In the genomic region with DNA sequence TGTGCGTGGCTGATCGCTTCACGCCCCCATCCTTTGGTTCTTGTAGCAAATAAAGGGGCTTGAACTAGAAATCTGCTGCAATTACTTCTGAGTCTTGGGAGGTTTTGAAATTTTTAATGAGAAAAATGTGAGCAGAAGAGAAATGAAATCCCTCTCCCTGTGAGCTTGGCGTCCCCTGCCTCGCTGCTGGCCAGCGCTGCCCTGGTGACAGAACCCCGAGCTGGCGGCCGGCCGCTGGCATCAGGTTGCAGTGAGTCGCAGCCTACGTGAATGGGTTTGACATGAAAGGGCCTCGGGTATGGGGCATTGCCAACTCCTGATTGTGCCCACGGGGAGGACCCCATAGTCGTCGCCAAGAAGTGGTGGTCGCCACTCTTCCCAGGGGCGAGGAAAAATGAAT, we compare ENCODE assay signal across 30 cellular contexts.
"Had no signal": no experiment of that assay in that cellular context is flagged by ENCODE, and none has a peak within 500 bp of the region (broad histone marks: within the 10 kb centered on the region; RNA-seq: fewer than 3 reads in every experiment).

No MANE protein-coding gene starts in this region.

- H3K4me1 Mint-ChIP-seq: activated CD4-positive, alpha-beta T cell treated with anti-CD3 and anti-CD28 coated beads for 36 hours; activated CD4-positive, alpha-beta T cell treated with anti-CD3 and anti-CD28 coated beads, Interleukin-2, amount 10 ng/mL, durations not matched to agents 24 days and 14 days; activated naive CD4-positive, alpha-beta T cell treated with anti-CD3 and anti-CD28 coated beads, Interleukin-2, amount 50 U/mL, for 24 hours; activated naive CD8-positive, alpha-beta T cell treated with anti-CD3 and anti-CD28 coated beads for 36 hours; activated naive CD8-positive, alpha-beta T cell treated with anti-CD3 and anti-CD28 coated beads, Interleukin-2, amount 50 U/mL, for 24 hours had no signal

- H3K27ac Mint-ChIP-seq: activated CD4-positive, alpha-beta memory T cell treated with anti-CD3 and anti-CD28 coated beads for 36 hours; activated CD4-positive, alpha-beta T cell treated with anti-CD3 and anti-CD28 coated beads for 36 hours; activated CD4-positive, alpha-beta T cell treated with anti-CD3 and anti-CD28 coated beads, Interleukin-2, amount 10 ng/mL, durations not matched to agents 24 days and 14 days; activated CD8-positive, alpha-beta T cell treated with anti-CD3 and anti-CD28 coated beads, Interleukin-2, amount 10 ng/mL, durations not matched to agents 7 days and 5 days; activated naive CD4-positive, alpha-beta T cell treated with anti-CD3 and anti-CD28 coated beads for 36 hours; activated naive CD4-positive, alpha-beta T cell treated with anti-CD3 and anti-CD28 coated beads, Interleukin-2, amount 50 U/mL, for 24 hours; activated naive CD8-positive, alpha-beta T cell treated with anti-CD3 and anti-CD28 coated beads for 36 hours; activated naive CD8-positive, alpha-beta T cell treated with anti-CD3 and anti-CD28 coated beads, Interleukin-2, amount 50 U/mL, for 24 hours; activated T-helper 1 cell treated with anti-CD3 and anti-CD28 coated beads, Interleukin-12 subunit alpha, Interleukin-12 subunit beta, Interleukin-2, Interleukin-4 antibody, amounts not matched to agents 30 ng/mL and 10 ng/mL and 1 ng/mL, durations not matched to agents 14 hours and 24 hours and 36 hours; activated T-helper 2 cell treated with anti-CD3 and anti-CD28 coated beads, Interferon-gamma antibody, Interleukin-2, Interleukin-4, amounts not matched to agents 10 μg/mL and 5 μg/mL and 100 μg/mL, durations not matched to agents 14 hours and 24 hours and 36 hours; dendritic cell treated with granulocyte-macrophage colony-stimulating factor and Interleukin-4, amounts not matched to agents 40 ng/mL and 50 ng/mL, for 4 days; endodermal cell; T-helper 17 cell; T-helper 2 cell treated with Interferon-gamma antibody and Interleukin-4, amounts not matched to agents 5 μg/mL and 100 μg/mL, for 36 hours had no signal

- ATAC-seq: activated CD4-positive, alpha-beta T cell treated with anti-CD3 and anti-CD28 coated beads for 36 hours; activated CD8-positive, alpha-beta T cell treated with anti-CD3 and anti-CD28 coated beads, Interleukin-2, amount 10 ng/mL, durations not matched to agents 7 days and 5 days; activated naive CD8-positive, alpha-beta T cell treated with anti-CD3 and anti-CD28 coated beads, Interleukin-2, amount 50 U/mL, for 24 hours; esophagus mucosa; gastroesophageal sphincter; heart right ventricle; T-helper 17 cell had no signal

- DNase-seq: activated CD4-positive, alpha-beta memory T cell treated with anti-CD3 and anti-CD28 coated beads for 36 hours; activated CD4-positive, alpha-beta T cell treated with anti-CD3 and anti-CD28 coated beads for 36 hours; activated CD4-positive, alpha-beta T cell treated with anti-CD3 and anti-CD28 coated beads, Interleukin-2, amount 10 ng/mL, durations not matched to agents 24 days and 14 days; activated CD4-positive, CD25-positive, alpha-beta regulatory T cell; activated CD4-positive, CD25-positive, alpha-beta regulatory T cell treated with anti-CD3 and anti-CD28 coated beads, Interleukin-2, amount 50 U/mL, for 72 hours; activated CD8-positive, alpha-beta T cell treated with anti-CD3 and anti-CD28 coated beads, Interleukin-2, amount 10 ng/mL, durations not matched to agents 7 days and 5 days; activated effector memory CD4-positive, alpha-beta T cell treated with anti-CD3 and anti-CD28 coated beads, Interleukin-2, amount 50 U/mL, for 16 hours; activated naive CD4-positive, alpha-beta T cell treated with anti-CD3 and anti-CD28 coated beads for 36 hours; activated naive CD8-positive, alpha-beta T cell treated with anti-CD3 and anti-CD28 coated beads for 36 hours; activated naive CD8-positive, alpha-beta T cell treated with anti-CD3 and anti-CD28 coated beads, Interleukin-2, amount 50 U/mL, for 24 hours; activated T-cell treated with anti-CD3 and anti-CD28 coated beads, Interleukin-2, amount 50 U/mL, for 1 hour; activated T-cell treated with anti-CD3 and anti-CD28 coated beads, Interleukin-2, amount 50 U/mL, for 48 hours; brain microvascular endothelial cell; dorsolateral prefrontal cortex; effector memory CD4-positive, alpha-beta T cell; endodermal cell; foreskin melanocyte; heart right ventricle; T-helper 1 cell; T-helper 17 cell; T1000 had no signal

- H3K36me3 ChIP-seq: brain microvascular endothelial cell, gastroesophageal sphincter, heart right ventricle had no signal

- H3K27ac ChIP-seq: brain microvascular endothelial cell, coronary artery, dorsolateral prefrontal cortex, gastroesophageal sphincter, heart right ventricle had no signal

- H3K4me3 ChIP-seq: coronary artery, dorsolateral prefrontal cortex, gastroesophageal sphincter, heart right ventricle had no signal

- H3K9me3 ChIP-seq: gastroesophageal sphincter, heart right ventricle had no signal

- H3K4me1 ChIP-seq: gastroesophageal sphincter had no signal

- H3K4me3 Mint-ChIP-seq: activated CD4-positive, alpha-beta memory T cell treated with anti-CD3 and anti-CD28 coated beads for 36 hours; activated CD4-positive, alpha-beta T cell treated with anti-CD3 and anti-CD28 coated beads for 36 hours; activated CD4-positive, alpha-beta T cell treated with anti-CD3 and anti-CD28 coated beads, Interleukin-2, amount 10 ng/mL, durations not matched to agents 24 days and 14 days; activated CD8-positive, alpha-beta T cell treated with anti-CD3 and anti-CD28 coated beads, Interleukin-2, amount 10 ng/mL, durations not matched to agents 7 days and 5 days; activated naive CD4-positive, alpha-beta T cell treated with anti-CD3 and anti-CD28 coated beads for 36 hours; activated naive CD4-positive, alpha-beta T cell treated with anti-CD3 and anti-CD28 coated beads, Interleukin-2, amount 50 U/mL, for 24 hours; activated naive CD8-positive, alpha-beta T cell treated with anti-CD3 and anti-CD28 coated beads for 36 hours; activated naive CD8-positive, alpha-beta T cell treated with anti-CD3 and anti-CD28 coated beads, Interleukin-2, amount 50 U/mL, for 24 hours; activated T-helper 1 cell treated with anti-CD3 and anti-CD28 coated beads, Interleukin-12 subunit alpha, Interleukin-12 subunit beta, Interleukin-2, Interleukin-4 antibody, amounts not matched to agents 30 ng/mL and 10 ng/mL and 1 ng/mL, durations not matched to agents 14 hours and 24 hours and 36 hours; central memory CD8-positive, alpha-beta T cell; dendritic cell treated with granulocyte-macrophage colony-stimulating factor and Interleukin-4, amounts not matched to agents 40 ng/mL and 50 ng/mL, for 4 days; endodermal cell; T-helper 17 cell; T-helper 2 cell treated with Interferon-gamma antibody and Interleukin-4, amounts not matched to agents 5 μg/mL and 100 μg/mL, for 36 hours had no signal

- H3K36me3 Mint-ChIP-seq: activated CD4-positive, alpha-beta memory T cell treated with anti-CD3 and anti-CD28 coated beads for 36 hours; activated naive CD4-positive, alpha-beta T cell treated with anti-CD3 and anti-CD28 coated beads, Interleukin-2, amount 50 U/mL, for 24 hours; activated naive CD8-positive, alpha-beta T cell treated with anti-CD3 and anti-CD28 coated beads for 36 hours had no signal

- H3K27me3 ChIP-seq: brain microvascular endothelial cell had no signal

- H3K27me3 Mint-ChIP-seq: activated CD4-positive, alpha-beta T cell treated with anti-CD3 and anti-CD28 coated beads for 36 hours; activated CD4-positive, alpha-beta T cell treated with anti-CD3 and anti-CD28 coated beads, Interleukin-2, amount 10 ng/mL, durations not matched to agents 24 days and 14 days; dendritic cell treated with granulocyte-macrophage colony-stimulating factor and Interleukin-4, amounts not matched to agents 40 ng/mL and 50 ng/mL, for 4 days had no signal

- H3K9me3 Mint-ChIP-seq: activated CD4-positive, alpha-beta memory T cell treated with anti-CD3 and anti-CD28 coated beads for 36 hours; activated CD4-positive, alpha-beta T cell treated with anti-CD3 and anti-CD28 coated beads, Interleukin-2, amount 10 ng/mL, durations not matched to agents 24 days and 14 days; activated naive CD4-positive, alpha-beta T cell treated with anti-CD3 and anti-CD28 coated beads for 36 hours; activated naive CD4-positive, alpha-beta T cell treated with anti-CD3 and anti-CD28 coated beads, Interleukin-2, amount 50 U/mL, for 24 hours; activated naive CD8-positive, alpha-beta T cell treated with anti-CD3 and anti-CD28 coated beads for 36 hours; activated naive CD8-positive, alpha-beta T cell treated with anti-CD3 and anti-CD28 coated beads, Interleukin-2, amount 50 U/mL, for 24 hours; activated T-helper 1 cell treated with anti-CD3 and anti-CD28 coated beads, Interleukin-12 subunit alpha, Interleukin-12 subunit beta, Interleukin-2, Interleukin-4 antibody, amounts not matched to agents 30 ng/mL and 10 ng/mL and 1 ng/mL, durations not matched to agents 14 hours and 24 hours and 36 hours; activated T-helper 2 cell treated with anti-CD3 and anti-CD28 coated beads, Interferon-gamma antibody, Interleukin-2, Interleukin-4, amounts not matched to agents 10 μg/mL and 5 μg/mL and 100 μg/mL, durations not matched to agents 14 hours and 24 hours and 36 hours; central memory CD8-positive, alpha-beta T cell; dendritic cell treated with granulocyte-macrophage colony-stimulating factor and Interleukin-4, amounts not matched to agents 40 ng/mL and 50 ng/mL, for 4 days; endodermal cell; T-helper 2 cell treated with Interferon-gamma antibody and Interleukin-4, amounts not matched to agents 5 μg/mL and 100 μg/mL, for 36 hours had no signal
